24 cellular contexts compared by ENCODE assay signal in the genomic region with DNA sequence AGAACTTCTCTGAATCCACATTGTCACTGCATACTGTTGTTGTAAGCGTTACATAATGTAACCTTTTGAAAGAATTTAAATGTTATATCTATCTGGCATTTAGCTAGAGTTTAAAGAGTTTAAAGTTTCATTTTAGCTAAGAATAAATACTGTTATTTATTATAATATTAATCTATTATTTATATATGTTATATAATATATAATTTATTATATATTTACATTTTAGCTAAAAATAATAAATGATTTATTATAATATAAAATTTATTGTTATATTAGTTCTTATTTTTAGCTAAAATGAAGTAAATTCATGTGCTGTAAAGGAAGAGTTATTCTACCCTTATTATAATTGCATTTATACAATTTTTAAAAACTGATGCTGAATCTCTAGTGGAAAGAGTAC.
"Had no signal": no experiment of that assay in that cellular context is flagged by ENCODE, and none has a peak within 500 bp of the region (broad histone marks: within the 10 kb centered on the region; RNA-seq: fewer than 3 reads in every experiment).

No MANE protein-coding gene starts in this region.

- H3K9me3 ChIP-seq: left ventricle myocardium inferior, neutrophil, ovary, right atrium auricular region, right lobe of liver, stomach, testis, thyroid gland, transverse colon, upper lobe of left lung, vagina had no signal

- H3K36me3 ChIP-seq: left ventricle myocardium inferior, neural progenitor cell, neutrophil, ovary, right atrium auricular region, right lobe of liver, stomach, thyroid gland, transverse colon, upper lobe of left lung, vagina had no signal

- DNase-seq: left ventricle myocardium inferior; mesendoderm; naive B cell; natural killer cell; nephron progenitor cell; occipital lobe; ovary; right lobe of liver; stimulated activated CD4-positive, alpha-beta T cell treated with anti-CD3 and anti-CD28 coated beads, Interleukin-1b, Interleukin-23, amount 100 ng/mL, for 48 hours; stimulated activated CD4-positive, alpha-beta T cell treated with anti-CD3 and anti-CD28 coated beads, Interleukin-4, amount 100 ng/mL, for 1 hour; stimulated activated naive B cell treated with anti-CD40 and anti-IgM and Interleukin-4, amounts not matched to agents 10 μg/mL and 1 μg/mL and 100 μg/mL, for 72 hours; stimulated activated naive CD8-positive, alpha-beta T cell treated with anti-CD3 and anti-CD28 coated beads, Interleukin-15, Interleukin-2, amounts not matched to agents 100 U/mL and 50 U/mL, for 24 hours; stomach; testis; thyroid gland; transverse colon; upper lobe of left lung had no signal

- H3K4me1 ChIP-seq: left ventricle myocardium inferior, right atrium auricular region, right lobe of liver, stomach, thyroid gland, transverse colon, upper lobe of left lung, vagina had no signal

- H3K4me3 ChIP-seq: hepatocyte, left ventricle myocardium inferior, lung, neural progenitor cell, ovary, right atrium auricular region, right lobe of liver, smooth muscle cell, stomach, testis, thyroid gland, transverse colon, upper lobe of left lung, vagina had no signal

- H3K27ac ChIP-seq: hepatocyte, left ventricle myocardium inferior, neural progenitor cell, neutrophil, ovary, right atrium auricular region, right lobe of liver, stomach, testis, thyroid gland, transverse colon, upper lobe of left lung, vagina had no signal

- H3K27me3 ChIP-seq: hepatocyte, neural progenitor cell, neutrophil, ovary, right atrium auricular region, right lobe of liver, stomach, testis, thyroid gland, transverse colon, upper lobe of left lung, vagina had no signal
